ENCODE assay signal across 10 cellular contexts in the genomic region with DNA sequence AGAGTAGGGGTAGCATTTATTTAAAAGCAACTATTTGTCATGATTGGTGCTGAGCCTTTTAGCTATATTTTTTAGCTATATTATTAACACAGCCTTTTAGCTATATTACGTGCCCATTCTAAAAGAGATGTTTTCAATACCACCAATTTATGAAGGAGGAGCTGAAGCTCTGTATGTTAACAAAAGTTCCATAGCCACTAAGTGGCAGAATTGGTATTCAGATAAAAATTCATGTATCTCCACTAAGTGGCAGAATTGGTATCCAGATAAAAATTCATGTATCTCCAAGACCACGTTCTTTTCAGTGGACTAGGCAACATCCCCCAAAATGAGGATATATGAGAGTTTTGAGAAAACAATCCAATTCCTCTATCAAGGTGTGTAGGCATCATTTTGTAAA.
DNase-seq lines count a peak whose midpoint lies in the region; ATAC-seq and TF ChIP-seq lines count a peak whose summit lies in the region.
"Had no signal": no experiment of that assay in that cellular context is flagged by ENCODE, and none has a peak within 500 bp of the region (broad histone marks: within the 10 kb centered on the region; RNA-seq: fewer than 3 reads in every experiment).

No MANE protein-coding gene starts in this region.

- no peaks in the 10 kb centered on the region for H3K9me3 Mint-ChIP-seq in stimulated activated naive B cell treated with anti-CD40 and anti-IgM and Interleukin-4, amounts not matched to agents 10 μg/mL and 1 μg/mL and 100 μg/mL, for 72 hours
- H3K9me3 Mint-ChIP-seq: stimulated activated naive CD8-positive, alpha-beta T cell treated with anti-CD3 and anti-CD28 coated beads, Interleukin-15, Interleukin-2, amounts not matched to agents 100 ng/mL and 50 ng/mL, for 24 hours had no signal

- no peaks in the 10 kb centered on the region for H3K4me1 Mint-ChIP-seq in stimulated activated naive B cell treated with anti-CD40 and anti-IgM and Interleukin-4, amounts not matched to agents 10 μg/mL and 1 μg/mL and 100 μg/mL, for 72 hours

- DNase-seq in EH (ENCODE audit: low read depth) (peak; percentile 51), NB4 (ENCODE audit: low read depth) (peak; percentile 64), astrocyte of the hippocampus (ENCODE audit: low read depth, low spot score) (peak; percentile 45), non-pigmented ciliary epithelial cell (ENCODE audit: low read depth) (peak; percentile 34), activated T-cell treated with anti-CD3 and anti-CD28 coated beads for 4 hours (no peak), GM19238 (ENCODE audit: insufficient read length, low spot score) (no peak)
- no peak for DNase-seq in stimulated activated naive B cell treated with anti-CD40 and anti-IgM and Interleukin-4, amounts not matched to agents 10 μg/mL and 1 μg/mL and 100 μg/mL, for 72 hours
- no peak for DNase-seq in activated CD4-positive, alpha-beta T cell treated with anti-CD3 and anti-CD28 coated beads, Interleukin-2, amount 50 U/mL, for 4 hours
- DNase-seq: NCI-H524 treated with DMSO at 0.1 percent for 48 hours had no signal

- no peak for ATAC-seq in stimulated activated naive B cell treated with anti-CD40 and anti-IgM and Interleukin-4, amounts not matched to agents 10 μg/mL and 1 μg/mL and 100 μg/mL, for 72 hours (replicated peaks)

- H3K27me3 Mint-ChIP-seq in stimulated activated naive B cell treated with anti-CD40 and anti-IgM and Interleukin-4, amounts not matched to agents 10 μg/mL and 1 μg/mL and 100 μg/mL, for 72 hours = no peaks in the 10 kb centered on the region
- H3K27me3 Mint-ChIP-seq: stimulated activated naive CD8-positive, alpha-beta T cell treated with anti-CD3 and anti-CD28 coated beads, Interleukin-15, Interleukin-2, amounts not matched to agents 100 ng/mL and 50 ng/mL, for 24 hours had no signal

- H3K27ac Mint-ChIP-seq in stimulated activated naive B cell treated with anti-CD40 and anti-IgM and Interleukin-4, amounts not matched to agents 10 μg/mL and 1 μg/mL and 100 μg/mL, for 72 hours = no peak overlapping the region
- H3K27ac Mint-ChIP-seq: stimulated activated naive CD8-positive, alpha-beta T cell treated with anti-CD3 and anti-CD28 coated beads, Interleukin-15, Interleukin-2, amounts not matched to agents 100 ng/mL and 50 ng/mL, for 24 hours had no signal

- H3K4me3 ChIP-seq in NB4 (ENCODE audit: low read depth, low read length) = no peak overlapping the region

- H3K4me3 Mint-ChIP-seq in stimulated activated naive B cell treated with anti-CD40 and anti-IgM and Interleukin-4, amounts not matched to agents 10 μg/mL and 1 μg/mL and 100 μg/mL, for 72 hours = no peak overlapping the region
- H3K4me3 Mint-ChIP-seq: stimulated activated naive CD8-positive, alpha-beta T cell treated with anti-CD3 and anti-CD28 coated beads, Interleukin-15, Interleukin-2, amounts not matched to agents 100 ng/mL and 50 ng/mL, for 24 hours had no signal

- TF ChIP-seq POLR2A in NB4 (IDR thresholded peaks at IDR 0.05; ENCODE audit: extremely low read depth, insufficient read length) = no peak

- peak; percentile 4 for TF ChIP-seq CTCF in NB4 (IDR thresholded peaks at IDR 0.05; ENCODE audit: low read depth, low read length)

- H3K36me3 Mint-ChIP-seq in stimulated activated naive B cell treated with anti-CD40 and anti-IgM and Interleukin-4, amounts not matched to agents 10 μg/mL and 1 μg/mL and 100 μg/mL, for 72 hours = no peaks in the 10 kb centered on the region

Comparison
In these comparisons a context has a peak if more than half of its experiments do, and no peak if none do; other contexts are left out.
1. DNase-seq: peak in EH (single experiment), NB4 (single experiment), astrocyte of the hippocampus (single experiment) and non-pigmented ciliary epithelial cell (single experiment); none in stimulated activated naive B cell treated with anti-CD40 and anti-IgM and Interleukin-4, amounts not matched to agents 10 μg/mL and 1 μg/mL and 100 μg/mL, for 72 hours (single experiment), activated T-cell treated with anti-CD3 and anti-CD28 coated beads for 4 hours (single experiment), GM19238 (single experiment) and activated CD4-positive, alpha-beta T cell treated with anti-CD3 and anti-CD28 coated beads, Interleukin-2, amount 50 U/mL, for 4 hours (0 of 2).